Comparison of ENCODE assay signal across 10 cellular contexts in the genomic region with DNA sequence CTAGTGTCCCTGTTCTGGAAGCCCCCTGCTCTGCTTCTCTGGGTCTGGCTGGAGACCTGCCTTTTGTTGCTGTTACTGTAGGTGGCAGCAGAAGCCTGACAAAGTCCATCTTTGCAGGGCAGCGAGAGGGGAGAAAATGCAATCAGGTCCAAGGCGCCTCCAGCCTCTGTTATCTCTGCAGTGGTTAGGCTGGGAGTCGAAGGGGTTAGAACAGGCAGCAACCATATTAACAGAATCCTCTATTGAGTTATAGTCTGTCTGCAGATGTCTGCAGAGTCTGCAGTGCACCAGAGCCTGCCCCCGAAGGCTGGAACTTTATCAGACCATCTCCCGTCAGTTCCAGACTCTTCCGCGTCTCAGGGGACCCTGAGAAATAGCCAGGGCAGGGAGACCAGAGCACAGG.
DNase-seq lines count a peak whose midpoint lies in the region; ATAC-seq and TF ChIP-seq lines count a peak whose summit lies in the region.
"Had no signal": no experiment of that assay in that cellular context is flagged by ENCODE, and none has a peak within 500 bp of the region (broad histone marks: within the 10 kb centered on the region; RNA-seq: fewer than 3 reads in every experiment).

No MANE protein-coding gene starts in this region.

- no peak overlapping the region for H3K27ac ChIP-seq in prostate gland
- H3K27ac ChIP-seq: foreskin keratinocyte had no signal

- H3K9me3 ChIP-seq in prostate gland, result no peaks in the 10 kb centered on the region

- WGBS in prostate gland, result 16% methylated on average over 7 of the region's 7 CpGs

- H3K4me3 ChIP-seq in prostate gland, result no peak overlapping the region

- H3K9me3 Mint-ChIP-seq in endothelial cell (ENCODE audit: unreplicated experiment), result no peaks in the 10 kb centered on the region
- no peaks in the 10 kb centered on the region for H3K9me3 Mint-ChIP-seq in activated T-helper 1 cell treated with anti-CD3 and anti-CD28 coated beads, Interleukin-12 subunit alpha, Interleukin-12 subunit beta, Interleukin-2, Interleukin-4 antibody, amounts not matched to agents 30 ng/mL and 10 ng/mL and 1 ng/mL, durations not matched to agents 14 hours and 24 hours and 36 hours
- H3K9me3 Mint-ChIP-seq: T-helper 1 cell treated with Interleukin-12 subunit alpha and Interleukin-12 subunit beta and Interleukin-4 antibody, amounts not matched to agents 30 μg/mL and 1 μg/mL, for 36 hours had no signal

- H3K4me3 Mint-ChIP-seq in endothelial cell (ENCODE audit: unreplicated experiment), result no peak overlapping the region
- H3K4me3 Mint-ChIP-seq in activated T-helper 1 cell treated with anti-CD3 and anti-CD28 coated beads, Interleukin-12 subunit alpha, Interleukin-12 subunit beta, Interleukin-2, Interleukin-4 antibody, amounts not matched to agents 30 ng/mL and 10 ng/mL and 1 ng/mL, durations not matched to agents 14 hours and 24 hours and 36 hours, result no peak overlapping the region
- H3K4me3 Mint-ChIP-seq: T-helper 1 cell treated with Interleukin-12 subunit alpha and Interleukin-12 subunit beta and Interleukin-4 antibody, amounts not matched to agents 30 μg/mL and 1 μg/mL, for 36 hours had no signal

- H3K36me3 Mint-ChIP-seq in endothelial cell (ENCODE audit: low read depth, unreplicated experiment), result no peaks in the 10 kb centered on the region
- no peaks in the 10 kb centered on the region for H3K36me3 Mint-ChIP-seq in activated T-helper 1 cell treated with anti-CD3 and anti-CD28 coated beads, Interleukin-12 subunit alpha, Interleukin-12 subunit beta, Interleukin-2, Interleukin-4 antibody, amounts not matched to agents 30 ng/mL and 10 ng/mL and 1 ng/mL, durations not matched to agents 14 hours and 24 hours and 36 hours (ENCODE audit: low read depth)

- H3K36me3 ChIP-seq in prostate gland, result no peaks in the 10 kb centered on the region

- no peak for TF ChIP-seq POLR2A in prostate gland (IDR thresholded peaks at IDR 0.05)

- no peak overlapping the region for H3K27ac Mint-ChIP-seq in endothelial cell (ENCODE audit: unreplicated experiment)
- H3K27ac Mint-ChIP-seq in activated T-helper 1 cell treated with anti-CD3 and anti-CD28 coated beads, Interleukin-12 subunit alpha, Interleukin-12 subunit beta, Interleukin-2, Interleukin-4 antibody, amounts not matched to agents 30 ng/mL and 10 ng/mL and 1 ng/mL, durations not matched to agents 14 hours and 24 hours and 36 hours, result no peak overlapping the region
- H3K27ac Mint-ChIP-seq: T-helper 1 cell treated with Interleukin-12 subunit alpha and Interleukin-12 subunit beta and Interleukin-4 antibody, amounts not matched to agents 30 μg/mL and 1 μg/mL, for 36 hours had no signal

- ATAC-seq in GM18858 (IDR thresholded peaks at IDR 0.05; ENCODE audit: unreplicated experiment), result no peak
- ATAC-seq: foreskin keratinocyte had no signal

- no peaks in the 10 kb centered on the region for H3K4me1 ChIP-seq in prostate gland (replicated peaks)
- H3K4me1 ChIP-seq: foreskin keratinocyte had no signal

- DNase-seq in NCI-H748 (lab: John Stamatoyannopoulos, UW; ENCODE audit: unreplicated experiment) (peak; percentile 44), NCI-H748 treated with DMSO at 0.1 percent for 48 hours (lab: John Stamatoyannopoulos, UW) (no peak), NCI-H2227 treated with DMSO at 0.1 percent for 48 hours (lab: John Stamatoyannopoulos, UW) (peak; percentile 56), endothelial cell (ENCODE audit: low spot score) (peak; percentile 67), retina (peak; percentile 70), prostate gland (ENCODE audit: low spot score) (no peak)
- DNase-seq in activated T-helper 1 cell treated with anti-CD3 and anti-CD28 coated beads, Interleukin-12 subunit alpha, Interleukin-12 subunit beta, Interleukin-2, Interleukin-4 antibody, amounts not matched to agents 30 ng/mL and 10 ng/mL and 1 ng/mL, durations not matched to agents 14 hours and 24 hours and 36 hours (ENCODE audit: low spot score), result no peak
- DNase-seq: foreskin keratinocyte had no signal

- TF ChIP-seq CTCF in endothelial cell (IDR thresholded peaks at IDR 0.05; ENCODE audit: unreplicated experiment) (peak; percentile 36), prostate gland (IDR thresholded peaks at IDR 0.05) (no peak)

- H3K27me3 ChIP-seq in prostate gland (replicated peaks; ENCODE audit: insufficient read depth), result no peaks in the 10 kb centered on the region
- H3K27me3 ChIP-seq: foreskin keratinocyte had no signal

- H3K4me1 Mint-ChIP-seq in endothelial cell (ENCODE audit: unreplicated experiment), result no peaks in the 10 kb centered on the region
- H3K4me1 Mint-ChIP-seq in activated T-helper 1 cell treated with anti-CD3 and anti-CD28 coated beads, Interleukin-12 subunit alpha, Interleukin-12 subunit beta, Interleukin-2, Interleukin-4 antibody, amounts not matched to agents 30 ng/mL and 10 ng/mL and 1 ng/mL, durations not matched to agents 14 hours and 24 hours and 36 hours (ENCODE audit: low read depth), result no peaks in the 10 kb centered on the region

- intact Hi-C loops in activated T-helper 1 cell treated with anti-CD3 and anti-CD28 coated beads, Interleukin-12 subunit alpha, Interleukin-12 subunit beta, Interleukin-2, Interleukin-4 antibody, amounts not matched to agents 30 ng/mL and 10 ng/mL and 1 ng/mL, durations not matched to agents 14 hours and 24 hours and 36 hours (cut with micrococcal nuclease), result no loop called here
- intact Hi-C loops in prostate gland (cut with DNase I), result no loop called here

- peaks cover 3% of the 10 kb centered on the region for H3K27me3 Mint-ChIP-seq in endothelial cell (ENCODE audit: unreplicated experiment)
- no peaks in the 10 kb centered on the region for H3K27me3 Mint-ChIP-seq in activated T-helper 1 cell treated with anti-CD3 and anti-CD28 coated beads, Interleukin-12 subunit alpha, Interleukin-12 subunit beta, Interleukin-2, Interleukin-4 antibody, amounts not matched to agents 30 ng/mL and 10 ng/mL and 1 ng/mL, durations not matched to agents 14 hours and 24 hours and 36 hours (ENCODE audit: insufficient read depth)

Comparison
In these comparisons a context has a peak if more than half of its experiments do, and no peak if none do; other contexts are left out.
1. DNase-seq: peak in NCI-H748 (single experiment), NCI-H2227 treated with DMSO at 0.1 percent for 48 hours (single experiment), endothelial cell (single experiment) and retina (single experiment); none in NCI-H748 treated with DMSO at 0.1 percent for 48 hours (single experiment), activated T-helper 1 cell treated with anti-CD3 and anti-CD28 coated beads, Interleukin-12 subunit alpha, Interleukin-12 subunit beta, Interleukin-2, Interleukin-4 antibody, amounts not matched to agents 30 ng/mL and 10 ng/mL and 1 ng/mL, durations not matched to agents 14 hours and 24 hours and 36 hours (single experiment) and prostate gland (single experiment).